ENCODE assay signal across 9 cellular contexts in genomic region chr19:8361921-8362793, GRCh38. TPM values are rescaled to one million over a fixed set of nuclear protein-coding genes. Genes with fewer than 3 reads are reported as not detected.
DNase-seq lines count a peak whose midpoint lies in the region; FAIRE-seq and TF ChIP-seq lines count a peak whose summit lies in the region.
"Had no signal": no experiment of that assay in that cellular context is flagged by ENCODE, and none has a peak within 500 bp of the region (broad histone marks: within the 10 kb centered on the region; RNA-seq: fewer than 3 reads in every experiment).

No MANE protein-coding gene starts in this region.

- FAIRE-seq in keratinocyte (lab: Jason Lieb, UNC): peak; percentile 99

- no peak overlapping the region for H3K4ac ChIP-seq in mesendoderm (ENCODE audit: low read depth, low read length)

- H2AK5ac ChIP-seq in mesendoderm (ENCODE audit: low read length): no peak overlapping the region

- peaks cover 3% of the 10 kb centered on the region for H4K20me1 ChIP-seq in keratinocyte (ENCODE audit: control insufficient read depth, extremely low read depth, insufficient read depth, low read length)

- peaks cover 0 to 5% of the 10 kb centered on the region in 2 experiments for H3K36me3 ChIP-seq in keratinocyte (ENCODE audit: control insufficient read depth in 2 of 2, extremely low read depth in 1 of 2, insufficient read depth in 2 of 2, low read length in 2 of 2)
- H3K36me3 ChIP-seq in mesendoderm (ENCODE audit: control insufficient read depth, insufficient read depth, low read length): no peaks in the 10 kb centered on the region

- dilution Hi-C loops in keratinocyte (cut with MboI; ENCODE audit: extremely low pct_ligation_motif_present, low sequenced_read_pairs): no loop called here

- DNase-seq in NCI-H2227 (lab: John Stamatoyannopoulos, UW; ENCODE audit: unreplicated experiment) (peak; percentile 9), NCI-H2227 treated with DMSO at 0.1 percent for 48 hours (lab: John Stamatoyannopoulos, UW) (no peak), NCI-H446 treated with DMSO at 0.1 percent for 48 hours (lab: John Stamatoyannopoulos, UW) (peak; percentile 93), keratinocyte (ENCODE audit: low read depth, low spot score) (peak; percentile 92), mesendoderm (no peak)
- peak; percentile 61 for DNase-seq in stimulated activated CD8-positive, alpha-beta memory T cell treated with anti-CD3 and anti-CD28 coated beads, Interleukin-4, amount 100 ng/mL, for 48 hours
- no peak for DNase-seq in activated effector memory CD4-positive, alpha-beta T cell treated with anti-CD3 and anti-CD28 coated beads, Interleukin-2, amount 50 U/mL, for 16 hours
- DNase-seq: activated B cell treated with CpG ODN at 0.5 μM for 24 hours had no signal

- H3K27ac Mint-ChIP-seq in brain: peak overlapping the region in 3 of 5 experiments; percentile 77 to 90 (median 89)
- H3K27ac Mint-ChIP-seq: activated B cell treated with CpG ODN at 0.5 μM for 24 hours had no signal

- H3K27me3 Mint-ChIP-seq in brain: peaks cover 52% of the 10 kb centered on the region

- no peak overlapping the region for H2BK5ac ChIP-seq in mesendoderm (ENCODE audit: low read length)

- no peak overlapping the region for H4K5ac ChIP-seq in mesendoderm (ENCODE audit: low read length)

- TF ChIP-seq CTCF in brain (conservative IDR thresholded peaks at IDR 0.05): no peak
- no peak for TF ChIP-seq CTCF in keratinocyte (optimal IDR thresholded peaks at IDR 0.05 in 1 of 3, IDR thresholded peaks at IDR 0.05 in 1 of 3, conservative IDR thresholded peaks at IDR 0.05 in 1 of 3; ENCODE audit: extremely low read depth in 1 of 3, insufficient read depth in 2 of 3, low read length in 3 of 3)

- no peaks in the 10 kb centered on the region for H3K9me3 ChIP-seq in keratinocyte (ENCODE audit: control insufficient read depth, low read depth, low read length)

- peaks cover 0 to 6% (median 0%) of the 10 kb centered on the region in 5 experiments for H3K9me3 Mint-ChIP-seq in brain
- H3K9me3 Mint-ChIP-seq: activated B cell treated with CpG ODN at 0.5 μM for 24 hours had no signal

- H3K27ac ChIP-seq in keratinocyte (ENCODE audit: control insufficient read depth, insufficient read depth, low read length) (peak overlapping the region; percentile 83), mesendoderm (ENCODE audit: low read depth, low read length) (no peak overlapping the region)

- H3K9ac ChIP-seq in keratinocyte (ENCODE audit: control insufficient read depth, extremely low read depth, insufficient read depth, low read length) (peak overlapping the region; percentile 59), mesendoderm (ENCODE audit: low read length) (no peak overlapping the region)

- peaks cover 34% of the 10 kb centered on the region for H3K4me1 ChIP-seq in keratinocyte (ENCODE audit: control insufficient read depth, extremely low read depth, insufficient read depth, low read length)
- H3K4me1 ChIP-seq in mesendoderm (ENCODE audit: control insufficient read depth, low read depth, low read length): peaks cover 3% of the 10 kb centered on the region

- H3K4me3 ChIP-seq in keratinocyte (ENCODE audit: control insufficient read depth in 2 of 3, extremely low read depth in 1 of 3, insufficient read depth in 2 of 3, low read depth in 1 of 3, low read length in 3 of 3): peak overlapping the region in 1 of 3 experiments; percentile 41
- H3K4me3 ChIP-seq in mesendoderm (ENCODE audit: low read length): no peak overlapping the region

- no peaks in the 10 kb centered on the region for H3K79me1 ChIP-seq in mesendoderm (ENCODE audit: low read length)

- peaks cover 36% of the 10 kb centered on the region for H3K4me1 Mint-ChIP-seq in brain

- peak overlapping the region; percentile 53 to 83 (median 70) for H3K4me3 Mint-ChIP-seq in brain

- WGBS in mesendoderm (ENCODE audit: extremely low coverage, insufficient coverage, low lambda C conversion rate): no CpG with 5 or more reads among the region's 12 CpGs

- no peak overlapping the region for H2BK120ac ChIP-seq in mesendoderm (ENCODE audit: low read depth, low read length)

- peak overlapping the region; percentile 24 for H2AFZ ChIP-seq in keratinocyte (ENCODE audit: control insufficient read depth, low read length)

- H3K36me3 Mint-ChIP-seq in brain: peaks cover 10% of the 10 kb centered on the region

- H3K4me2 ChIP-seq in keratinocyte (ENCODE audit: control insufficient read depth, extremely low read depth, insufficient read depth, low read depth, low read length) (peak overlapping the region; percentile 70), mesendoderm (ENCODE audit: low read length) (no peak overlapping the region)

- H4K8ac ChIP-seq in mesendoderm (ENCODE audit: low read depth, low read length): no peak overlapping the region

- H3K56ac ChIP-seq in mesendoderm (ENCODE audit: low read length): no peak overlapping the region

- no peaks in the 10 kb centered on the region for H3K9me1 ChIP-seq in keratinocyte (ENCODE audit: control insufficient read depth, extremely low read depth, insufficient read depth, low read length)

- H3K79me2 ChIP-seq in keratinocyte (ENCODE audit: control insufficient read depth, insufficient read depth, low read length) (no peaks in the 10 kb centered on the region), mesendoderm (ENCODE audit: control insufficient read depth, insufficient read depth, low read length) (no peaks in the 10 kb centered on the region)

- no peak overlapping the region for H2BK15ac ChIP-seq in mesendoderm (replicated peaks; ENCODE audit: low read depth)

- H3K27me3 ChIP-seq in keratinocyte (ENCODE audit: control insufficient read depth, extremely low read depth, insufficient read depth, low read length) (no peaks in the 10 kb centered on the region), mesendoderm (ENCODE audit: insufficient read depth, low read length, poor library complexity) (no peaks in the 10 kb centered on the region)

- H3K18ac ChIP-seq in mesendoderm (ENCODE audit: low read length): no peak overlapping the region

- no peak overlapping the region for H3K23ac ChIP-seq in mesendoderm (ENCODE audit: low read length)

RNA-seq across cellular contexts. Expression of gene ANGPTL4, which starts 1.8 kb away (rescaled TPM):
- polyA plus RNA-seq in brain (ENCODE audit: insufficient read depth, low read depth, low replicate concordance) (23.4 TPM), keratinocyte (102 to 143 TPM (median 112 TPM) in 3 replicates)
- 42.6 TPM for polyA plus RNA-seq in keratinocyte (2011; ENCODE audit: low read depth)
- 20.5 and 50.0 TPM in 2 replicates for polyA plus RNA-seq in keratinocyte (2011; cell fraction: cytosol; rRNA removed)
- 301 and 381 TPM in 2 replicates for polyA plus RNA-seq in keratinocyte (2011; cell fraction: nucleus; rRNA removed)
- 40.6 and 139 TPM in 2 replicates for polyA plus RNA-seq in keratinocyte (2012; ENCODE audit: low replicate concordance)
- polyA minus RNA-seq in keratinocyte: 28.6 to 76.7 TPM (median 39.9 TPM) in 3 replicates
- polyA minus RNA-seq in keratinocyte (2011; cell fraction: cytosol; rRNA and poly(A)+ RNA removed): 118 TPM
- polyA minus RNA-seq in keratinocyte (2011; cell fraction: nucleus; rRNA and poly(A)+ RNA removed): 224 and 291 TPM in 2 replicates
- 0.22 TPM for polyA plus RNA-seq in mesendoderm (2013, experiment 1 of 2)
- polyA plus RNA-seq in mesendoderm (2013, experiment 2 of 2): 0.18 TPM

RNA-seq across cellular contexts. Expression of gene KANK3, which starts 19.1 kb away (rescaled TPM):
- polyA plus RNA-seq in brain (ENCODE audit: insufficient read depth, low read depth, low replicate concordance) (3.2 TPM), keratinocyte (0.15 to 0.27 TPM (median 0.16 TPM) in 3 replicates)
- polyA plus RNA-seq in keratinocyte (2011; ENCODE audit: low read depth): 0.14 TPM
- 0.13 TPM in 1 of 2 replicates, not detected in the other for polyA plus RNA-seq in keratinocyte (2011; cell fraction: cytosol; rRNA removed)
- polyA plus RNA-seq in keratinocyte (2011; cell fraction: nucleus; rRNA removed): 0.37 and 0.38 TPM in 2 replicates
- 0.13 and 0.48 TPM in 2 replicates for polyA plus RNA-seq in keratinocyte (2012; ENCODE audit: low replicate concordance)
- 0.07 to 0.10 TPM in 2 of 3 replicates, not detected in the other for polyA minus RNA-seq in keratinocyte
- not detected for polyA minus RNA-seq in keratinocyte (2011; cell fraction: cytosol; rRNA and poly(A)+ RNA removed)
- not detected in 2 replicates for polyA minus RNA-seq in keratinocyte (2011; cell fraction: nucleus; rRNA and poly(A)+ RNA removed)
- polyA plus RNA-seq in mesendoderm (2013, experiment 1 of 2): 0.41 TPM
- polyA plus RNA-seq in mesendoderm (2013, experiment 2 of 2): 0.50 TPM

RNA-seq across cellular contexts. Expression of gene RAB11B, which starts 28.0 kb away (rescaled TPM):
- polyA plus RNA-seq in brain (ENCODE audit: insufficient read depth, low read depth, low replicate concordance) (561 TPM), keratinocyte (14.3 to 40.8 TPM (median 17.0 TPM) in 3 replicates)
- polyA plus RNA-seq in keratinocyte (2011; ENCODE audit: low read depth): 21.0 TPM
- 17.2 and 41.2 TPM in 2 replicates for polyA plus RNA-seq in keratinocyte (2011; cell fraction: cytosol; rRNA removed)
- polyA plus RNA-seq in keratinocyte (2011; cell fraction: nucleus; rRNA removed): 42.2 and 51.7 TPM in 2 replicates
- 66.3 and 94.2 TPM in 2 replicates for polyA plus RNA-seq in keratinocyte (2012; ENCODE audit: low replicate concordance)
- 19.0 to 35.3 TPM (median 20.4 TPM) in 3 replicates for polyA minus RNA-seq in keratinocyte
- 80.6 TPM for polyA minus RNA-seq in keratinocyte (2011; cell fraction: cytosol; rRNA and poly(A)+ RNA removed)
- polyA minus RNA-seq in keratinocyte (2011; cell fraction: nucleus; rRNA and poly(A)+ RNA removed): 21.7 and 30.6 TPM in 2 replicates
- polyA plus RNA-seq in mesendoderm (2013, experiment 1 of 2): 95.2 TPM
- polyA plus RNA-seq in mesendoderm (2013, experiment 2 of 2): 94.3 TPM

RNA-seq across cellular contexts. Expression of gene RPS28, which starts 40.9 kb away (rescaled TPM):
- polyA plus RNA-seq in brain (ENCODE audit: insufficient read depth, low read depth, low replicate concordance): 2,519 TPM
- 430 to 1,004 TPM (median 960 TPM) in 3 replicates for polyA plus RNA-seq in keratinocyte
- polyA plus RNA-seq in keratinocyte (2011; ENCODE audit: low read depth): 75.0 TPM
- polyA plus RNA-seq in keratinocyte (2011; cell fraction: cytosol; rRNA removed): 717 and 850 TPM in 2 replicates
- 223 and 243 TPM in 2 replicates for polyA plus RNA-seq in keratinocyte (2011; cell fraction: nucleus; rRNA removed)
- 1,795 and 2,911 TPM in 2 replicates for polyA plus RNA-seq in keratinocyte (2012; ENCODE audit: low replicate concordance)
- 218 to 385 TPM (median 355 TPM) in 3 replicates for polyA minus RNA-seq in keratinocyte
- 423 TPM for polyA minus RNA-seq in keratinocyte (2011; cell fraction: cytosol; rRNA and poly(A)+ RNA removed)
- 79.0 and 83.0 TPM in 2 replicates for polyA minus RNA-seq in keratinocyte (2011; cell fraction: nucleus; rRNA and poly(A)+ RNA removed)
- polyA plus RNA-seq in mesendoderm (2013, experiment 1 of 2): 1,804 TPM
- 1,761 TPM for polyA plus RNA-seq in mesendoderm (2013, experiment 2 of 2)

RNA-seq across cellular contexts. Expression of gene NDUFA7, which starts 41.0 kb away (rescaled TPM):
- polyA plus RNA-seq in brain (ENCODE audit: insufficient read depth, low read depth, low replicate concordance) (370 TPM), keratinocyte (46.7 to 115 TPM (median 59.2 TPM) in 3 replicates)
- 58.6 TPM for polyA plus RNA-seq in keratinocyte (2011; ENCODE audit: low read depth)
- 42.1 and 64.0 TPM in 2 replicates for polyA plus RNA-seq in keratinocyte (2011; cell fraction: cytosol; rRNA removed)
- 30.3 and 44.0 TPM in 2 replicates for polyA plus RNA-seq in keratinocyte (2011; cell fraction: nucleus; rRNA removed)
- 83.6 and 149 TPM in 2 replicates for polyA plus RNA-seq in keratinocyte (2012; ENCODE audit: low replicate concordance)
- polyA minus RNA-seq in keratinocyte: 48.5 to 132 TPM (median 79.5 TPM) in 3 replicates
- polyA minus RNA-seq in keratinocyte (2011; cell fraction: cytosol; rRNA and poly(A)+ RNA removed): 104 TPM
- polyA minus RNA-seq in keratinocyte (2011; cell fraction: nucleus; rRNA and poly(A)+ RNA removed): 10.7 and 12.5 TPM in 2 replicates
- 140 TPM for polyA plus RNA-seq in mesendoderm (2013, experiment 1 of 2)
- 141 TPM for polyA plus RNA-seq in mesendoderm (2013, experiment 2 of 2)

Comparison
In these comparisons a context has a peak if more than half of its experiments do, and no peak if none do; other contexts are left out.
1. DNase-seq: peak in NCI-H2227 (single experiment), NCI-H446 treated with DMSO at 0.1 percent for 48 hours (single experiment), keratinocyte (single experiment) and stimulated activated CD8-positive, alpha-beta memory T cell treated with anti-CD3 and anti-CD28 coated beads, Interleukin-4, amount 100 ng/mL, for 48 hours (single experiment); none in NCI-H2227 treated with DMSO at 0.1 percent for 48 hours (single experiment), activated effector memory CD4-positive, alpha-beta T cell treated with anti-CD3 and anti-CD28 coated beads, Interleukin-2, amount 50 U/mL, for 16 hours (single experiment) and mesendoderm (single experiment).